Comparison of ENCODE assay signal across 17 cellular contexts in genomic region chr12:99611117-99611516, GRCh38. TPM values are rescaled to one million over a fixed set of nuclear protein-coding genes. Genes with fewer than 3 reads are reported as not detected.
"Had no signal": no experiment of that assay in that cellular context is flagged by ENCODE, and none has a peak within 500 bp of the region (broad histone marks: within the 10 kb centered on the region; RNA-seq: fewer than 3 reads in every experiment).

No MANE protein-coding gene starts in this region.

- H3K27ac ChIP-seq: right lobe of liver, tibial nerve, VCaP had no signal

- H3K4me3 ChIP-seq: lung, right lobe of liver, tibial nerve had no signal

- DNase-seq: activated CD4-positive, alpha-beta memory T cell treated with anti-CD3 and anti-CD28 coated beads for 36 hours; activated gamma-delta T cell treated with Interleukin-2 at 50 U/mL for 16 hours; activated naive CD8-positive, alpha-beta T cell treated with anti-CD3 and anti-CD28 coated beads for 36 hours; activated T-cell treated with anti-CD3 and anti-CD28 coated beads, Interleukin-2, amount 50 U/mL, for 48 hours; dermis blood vessel endothelial cell; foreskin fibroblast; immature natural killer cell; left cardiac atrium; naive thymus-derived CD4-positive, alpha-beta T cell; right lobe of liver; T-helper 1 cell had no signal

- H3K4me1 ChIP-seq: right lobe of liver, tibial nerve had no signal

- H3K9me3 ChIP-seq: right lobe of liver, tibial nerve had no signal

- H3K36me3 ChIP-seq: right lobe of liver, tibial nerve had no signal

- ATAC-seq: naive thymus-derived CD4-positive, alpha-beta T cell; right lobe of liver; stimulated activated effector memory CD8-positive, alpha-beta T cell treated with anti-CD3 and anti-CD28 coated beads, Interleukin-12 subunit alpha, Interleukin-12 subunit beta, amount 100 ng/mL, for 72 hours had no signal

- H3K27me3 ChIP-seq: right lobe of liver, tibial nerve had no signal

RNA-seq across cellular contexts. Expression of gene GARIN6, which starts 36.4 kb away (rescaled TPM):
- total RNA-seq: activated CD4-positive, alpha-beta memory T cell treated with anti-CD3 and anti-CD28 coated beads for 36 hours; activated naive CD8-positive, alpha-beta T cell treated with anti-CD3 and anti-CD28 coated beads for 36 hours; dermis blood vessel endothelial cell; left cardiac atrium; lung; mononuclear cell; naive thymus-derived CD4-positive, alpha-beta T cell; progenitor cell of endocrine pancreas; right lobe of liver; tibial nerve had no signal
